ENCODE assay signal across 9 cellular contexts in the genomic region with DNA sequence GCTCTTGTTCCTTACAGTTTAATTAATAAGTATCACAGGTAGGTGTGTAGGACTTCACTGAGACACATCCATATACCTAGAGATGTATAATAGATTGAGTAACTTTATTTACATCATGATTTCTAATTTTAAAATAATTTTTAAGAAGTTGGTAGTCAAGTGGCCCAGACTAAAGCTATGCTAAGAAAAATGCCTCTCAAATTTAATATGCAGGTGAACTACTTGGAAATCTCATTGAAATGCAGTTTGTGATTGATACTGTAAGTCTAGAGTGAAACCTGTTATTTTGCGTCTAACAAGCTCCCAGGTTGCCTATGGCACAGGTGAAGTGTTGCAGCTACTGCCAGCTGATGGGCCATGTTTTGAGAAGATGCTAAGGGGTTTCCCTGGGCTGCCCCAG. TPM values are rescaled to one million over a fixed set of nuclear protein-coding genes. Genes with fewer than 3 reads are reported as not detected.
"Had no signal": no experiment of that assay in that cellular context is flagged by ENCODE, and none has a peak within 500 bp of the region (broad histone marks: within the 10 kb centered on the region; RNA-seq: fewer than 3 reads in every experiment).

A gene (plus strand): TSS at position 301 of the 400 bp plus-strand sequence.

- ATAC-seq: GM12878 had no signal

- DNase-seq: GDM1, GF-D8 had no signal

- H3K4me3 ChIP-seq: GM12878 had no signal

- FAIRE-seq: G401.6, GM12878, GM12891, GM12892, GM18507, GM19239 had no signal

RNA-seq across cellular contexts. Expression of the gene that starts here (rescaled TPM):
- total RNA-seq: G401, GM12878 had no signal
- polyA plus RNA-seq: GM12878 had no signal
